Comparison of ENCODE assay signal across 9 cellular contexts in the genomic region with DNA sequence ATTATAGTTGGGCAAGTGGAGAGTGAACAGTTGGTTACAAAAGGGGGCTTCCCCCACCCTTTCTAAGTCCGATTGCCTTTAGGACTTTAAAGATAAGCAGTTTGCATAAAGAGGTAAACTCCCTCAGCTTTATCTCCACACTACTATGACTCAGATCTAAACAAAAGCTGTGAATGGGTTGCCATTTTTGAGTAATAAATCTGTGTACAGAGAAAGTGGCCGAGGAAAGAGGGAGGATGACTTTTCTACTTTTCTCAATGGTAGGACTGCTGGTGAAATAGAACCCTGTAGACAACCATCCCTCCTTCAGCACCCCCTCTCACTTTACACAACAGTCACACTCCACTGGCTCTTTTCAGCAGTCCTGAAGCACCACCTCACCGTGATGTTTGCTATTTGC.
A peak's percentile ranks its signal among the peaks of the same experiment; 100 is the strongest.
DNase-seq lines count a peak whose midpoint lies in the region; ATAC-seq, FAIRE-seq and TF ChIP-seq lines count a peak whose summit lies in the region.
"Had no signal": no experiment of that assay in that cellular context is flagged by ENCODE, and none has a peak within 500 bp of the region (broad histone marks: within the 10 kb centered on the region; RNA-seq: fewer than 3 reads in every experiment).

No MANE protein-coding gene starts in this region.

- peak; percentile 93 for ATAC-seq in HG02938 (IDR thresholded peaks at IDR 0.05; ENCODE audit: unreplicated experiment)
- peak; percentile 44 for ATAC-seq in Panc1

- FAIRE-seq in GM19239 (lab: Jason Lieb, UNC), result no peak

- no peaks in the 10 kb centered on the region for H3K36me3 Mint-ChIP-seq in Calu3 (ENCODE audit: insufficient read depth, unreplicated experiment)

- in situ Hi-C loops in Panc1 (cut with HindIII; ENCODE audit: low pct_unique_long_range_greater_than_20kb, low sequenced_read_pairs), result no loop called here

- peak overlapping the region; percentile 1; the same call in 1 of the 2 replicates for H3K27ac ChIP-seq in Panc1 (ENCODE audit: low read length)

- POLR2A ChIA-PET in Panc1 (lab: Charles Lee), result no interaction called here

- H3K9me3 ChIP-seq in Panc1 (ENCODE audit: control insufficient read depth, insufficient read depth, low read depth, low read length), result no peaks in the 10 kb centered on the region

- intact Hi-C loops in Panc1 (cut with micrococcal nuclease; ENCODE audit: unreplicated experiment) (no loop called here), Calu3 (cut with micrococcal nuclease; ENCODE audit: unreplicated experiment) (no loop called here)

- BruUV-seq in Panc1 (replicated peaks; lab: Mats Ljungman, UMichigan), result no TSS peak
- BruUV-seq in Calu3 (replicated peaks; lab: Mats Ljungman, UMichigan), result no TSS peak

- DNase-seq in GM10266 (ENCODE audit: extremely low spot score) (peak; percentile 62), GM19239 (ENCODE audit: insufficient read length, low spot score) (peak; percentile 6), Panc1 (ENCODE audit: low read depth, low spot score) (no peak), Calu3 (no peak), foreskin melanocyte (no peak), NCI-H1436 (lab: John Stamatoyannopoulos, UW) (no peak)
- no peak for DNase-seq in stimulated activated CD4-positive, alpha-beta T cell treated with anti-CD3 and anti-CD28 coated beads, Interleukin-4, amount 100 ng/mL, for 24 hours
- DNase-seq: occipital lobe had no signal

- no peaks in the 10 kb centered on the region for H3K27me3 Mint-ChIP-seq in Calu3 (ENCODE audit: unreplicated experiment)

- H3K4me1 ChIP-seq in Panc1 (ENCODE audit: control insufficient read depth, insufficient read depth, low read length), result peaks cover 12% of the 10 kb centered on the region

- peaks cover 3% of the 10 kb centered on the region for H3K9me3 Mint-ChIP-seq in Calu3 (ENCODE audit: low read depth, unreplicated experiment)

- no peak overlapping the region for H3K4me3 ChIP-seq in Panc1 (ENCODE audit: low read depth in 2 of 2, low read length in 2 of 2)

- H3K4me3 Mint-ChIP-seq in Calu3 (ENCODE audit: low read depth, unreplicated experiment), result no peak overlapping the region

- no peaks in the 10 kb centered on the region for H3K27me3 ChIP-seq in Panc1 (ENCODE audit: control insufficient read depth, insufficient read depth, low read length)

- H3K4me1 Mint-ChIP-seq in Calu3 (ENCODE audit: low read depth, unreplicated experiment), result peaks cover 19% of the 10 kb centered on the region

- no peak overlapping the region for H3K27ac Mint-ChIP-seq in Calu3 (ENCODE audit: unreplicated experiment)

- H3K36me3 ChIP-seq in Panc1 (ENCODE audit: control insufficient read depth, insufficient read depth, low read length), result no peaks in the 10 kb centered on the region

- CTCF ChIA-PET in Panc1 (lab: Charles Lee), result no interaction called here
- CTCF ChIA-PET in Calu3 (lab: Charles Lee), result no interaction called here

- TF ChIP-seq CTCF in GM10266 (IDR thresholded peaks at IDR 0.05; ENCODE audit: control insufficient read depth, insufficient read depth, low read depth, missing control alignments) (no peak), Panc1 (IDR thresholded peaks at IDR 0.05) (no peak), Calu3 (IDR thresholded peaks at IDR 0.05; ENCODE audit: unreplicated experiment) (no peak)

Comparison
In these comparisons a context has a peak if more than half of its experiments do, and no peak if none do; other contexts are left out.
1. DNase-seq: peak in GM10266 (single experiment) and GM19239 (single experiment); none in Panc1 (single experiment), stimulated activated CD4-positive, alpha-beta T cell treated with anti-CD3 and anti-CD28 coated beads, Interleukin-4, amount 100 ng/mL, for 24 hours (single experiment), Calu3 (single experiment), foreskin melanocyte (single experiment) and NCI-H1436 (single experiment).